In the genomic region with DNA sequence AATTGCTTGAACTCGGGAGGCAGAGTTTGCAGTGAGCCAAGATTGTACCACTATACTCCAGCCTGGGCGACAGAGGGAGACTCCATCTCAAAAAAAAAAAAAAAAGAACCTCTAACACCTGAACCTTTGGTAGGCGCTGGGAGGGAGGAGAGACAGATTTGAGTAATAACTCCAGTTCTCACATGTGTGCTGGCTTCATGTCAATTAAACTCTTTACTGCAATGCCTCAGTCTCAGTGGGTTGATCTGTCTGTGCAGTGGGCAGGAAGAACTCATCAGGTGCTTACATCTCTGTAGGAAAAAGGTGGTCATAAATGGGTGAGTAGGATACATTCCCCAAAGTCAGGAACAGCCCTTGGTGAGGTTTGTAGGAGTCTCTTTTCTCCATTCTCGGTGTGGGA, we compare ENCODE assay signal across 29 cellular contexts.
"Had no signal": no experiment of that assay in that cellular context is flagged by ENCODE, and none has a peak within 500 bp of the region (broad histone marks: within the 10 kb centered on the region; RNA-seq: fewer than 3 reads in every experiment).

No MANE protein-coding gene starts in this region.

- H3K36me3 Mint-ChIP-seq: activated CD4-positive, alpha-beta memory T cell treated with anti-CD3 and anti-CD28 coated beads for 36 hours; activated naive CD4-positive, alpha-beta T cell treated with anti-CD3 and anti-CD28 coated beads, Interleukin-2, amount 50 U/mL, for 24 hours; activated naive CD8-positive, alpha-beta T cell treated with anti-CD3 and anti-CD28 coated beads, Interleukin-2, amount 10 ng/mL, durations not matched to agents 7 days and 5 days had no signal

- H3K9me3 ChIP-seq: ascending aorta, MG63 had no signal

- H3K4me1 Mint-ChIP-seq: activated naive CD4-positive, alpha-beta T cell treated with anti-CD3 and anti-CD28 coated beads, Interleukin-2, amount 50 U/mL, for 24 hours; activated naive CD8-positive, alpha-beta T cell treated with anti-CD3 and anti-CD28 coated beads, Interleukin-2, amount 10 ng/mL, durations not matched to agents 7 days and 5 days; activated T-helper 17 cell treated with anti-CD3 and anti-CD28 coated beads, Interleukin-2, amount 50 U/mL, for 72 hours; central memory CD8-positive, alpha-beta T cell had no signal

- ATAC-seq: activated T-cell treated with anti-CD3 and anti-CD28 coated beads, Interleukin-2, amount 50 U/mL, for 4 hours; activated T-helper 17 cell treated with anti-CD3 and anti-CD28 coated beads, Interleukin-2, amount 50 U/mL, for 72 hours had no signal

- H3K27ac Mint-ChIP-seq: activated CD4-positive, alpha-beta memory T cell treated with anti-CD3 and anti-CD28 coated beads for 36 hours; activated naive CD4-positive, alpha-beta T cell treated with anti-CD3 and anti-CD28 coated beads, Interleukin-2, amount 50 U/mL, for 24 hours; activated naive CD8-positive, alpha-beta T cell treated with anti-CD3 and anti-CD28 coated beads, Interleukin-2, amount 10 ng/mL, durations not matched to agents 7 days and 5 days; activated T-helper 17 cell treated with anti-CD3 and anti-CD28 coated beads, Interleukin-2, amount 50 U/mL, for 72 hours had no signal

- H3K27ac ChIP-seq: ascending aorta, cardiac muscle cell, WERI-Rb-1 had no signal

- H3K36me3 ChIP-seq: ascending aorta, cardiac muscle cell, MG63, WERI-Rb-1 had no signal

- H3K27me3 ChIP-seq: ascending aorta, cardiac muscle cell had no signal

- DNase-seq: activated CD4-positive, alpha-beta memory T cell treated with anti-CD3 and anti-CD28 coated beads for 36 hours; activated CD4-positive, alpha-beta T cell treated with anti-CD3 and anti-CD28 coated beads, Interleukin-2, amount 50 U/mL, for 1 hour; activated CD8-positive, alpha-beta memory T cell treated with anti-CD3 and anti-CD28 coated beads, Interleukin-2, amount 50 U/mL, for 4 hours; activated effector memory CD4-positive, alpha-beta T cell treated with anti-CD3 and anti-CD28 coated beads, Interleukin-2, amount 50 U/mL, for 16 hours; activated naive CD4-positive, alpha-beta T cell; activated naive CD8-positive, alpha-beta T cell treated with anti-CD3 and anti-CD28 coated beads, Interleukin-2, amount 10 ng/mL, durations not matched to agents 7 days and 5 days; activated T-cell treated with anti-CD3 and anti-CD28 coated beads for 4 hours; activated T-cell treated with anti-CD3 and anti-CD28 coated beads, Interleukin-2, amount 50 U/mL, for 4 hours; amygdala; Kasumi-1; MG63; NCI-H1048; NCI-H1105 treated with DMSO at 0.1 percent for 48 hours; NCI-H1436; NCI-H1694; NCI-H1930; NCI-H2081 treated with DMSO at 0.1 percent for 48 hours; NCI-H226; NCI-H446 treated with DMSO at 0.1 percent for 48 hours; NCI-H524; Right ventricle myocardium superior; SW 1271; T1000; WERI-Rb-1 had no signal

- H3K4me3 Mint-ChIP-seq: activated CD4-positive, alpha-beta memory T cell treated with anti-CD3 and anti-CD28 coated beads for 36 hours; activated naive CD4-positive, alpha-beta T cell treated with anti-CD3 and anti-CD28 coated beads, Interleukin-2, amount 50 U/mL, for 24 hours; activated naive CD8-positive, alpha-beta T cell treated with anti-CD3 and anti-CD28 coated beads, Interleukin-2, amount 10 ng/mL, durations not matched to agents 7 days and 5 days; activated T-cell treated with anti-CD3 and anti-CD28 coated beads, Interleukin-2, amount 50 U/mL, for 4 hours; activated T-helper 17 cell treated with anti-CD3 and anti-CD28 coated beads, Interleukin-2, amount 50 U/mL, for 72 hours; central memory CD8-positive, alpha-beta T cell had no signal

- H3K4me3 ChIP-seq: ascending aorta, cardiac muscle cell, MG63 had no signal

- H3K9me3 Mint-ChIP-seq: activated CD4-positive, alpha-beta memory T cell treated with anti-CD3 and anti-CD28 coated beads for 36 hours; activated naive CD4-positive, alpha-beta T cell treated with anti-CD3 and anti-CD28 coated beads, Interleukin-2, amount 50 U/mL, for 24 hours; activated naive CD8-positive, alpha-beta T cell treated with anti-CD3 and anti-CD28 coated beads, Interleukin-2, amount 10 ng/mL, durations not matched to agents 7 days and 5 days; activated T-cell treated with anti-CD3 and anti-CD28 coated beads, Interleukin-2, amount 50 U/mL, for 4 hours; activated T-helper 17 cell treated with anti-CD3 and anti-CD28 coated beads, Interleukin-2, amount 50 U/mL, for 72 hours; central memory CD8-positive, alpha-beta T cell had no signal

- H3K4me1 ChIP-seq: ascending aorta had no signal
